ENCODE assay signal across 1 cellular context in genomic region chr1:16643001-16643411, GRCh38.
TF ChIP-seq lines count a peak whose summit lies in the region.
"Not testable (repeated sequence)": the region's sequence is repeated elsewhere in the genome, so short reads cannot be mapped to it uniquely, and the experiment has no call there.

No MANE protein-coding gene starts in this region.

TF ChIP-seq in HepG2, 621 proteins besides CTCF, POLR2A, EP300 and RAD21 (continued from another document):
- TF ChIP-seq ZC3H4 (CRISPR knock-in tag; IDR thresholded peaks at IDR 0.05; ENCODE audit: borderline replicate concordance), result 0 out of 2 replicates have a peak, but pooled peaks have one; percentile 28
- TF ChIP-seq ZBTB7A (CRISPR knock-in tag; IDR thresholded peaks at IDR 0.05), result peak; percentile 30; the same call in 1 of the 2 replicates
- 0 out of 2 replicates have a peak, but pooled peaks have one; percentile 22 for TF ChIP-seq BRD4 (CRISPR knock-in tag; IDR thresholded peaks at IDR 0.05)
- TF ChIP-seq EED (CRISPR knock-in tag; IDR thresholded peaks at IDR 0.05), result peak; percentile 82; the same call in 1 of the 2 replicates
- TF ChIP-seq, protein P1, sequence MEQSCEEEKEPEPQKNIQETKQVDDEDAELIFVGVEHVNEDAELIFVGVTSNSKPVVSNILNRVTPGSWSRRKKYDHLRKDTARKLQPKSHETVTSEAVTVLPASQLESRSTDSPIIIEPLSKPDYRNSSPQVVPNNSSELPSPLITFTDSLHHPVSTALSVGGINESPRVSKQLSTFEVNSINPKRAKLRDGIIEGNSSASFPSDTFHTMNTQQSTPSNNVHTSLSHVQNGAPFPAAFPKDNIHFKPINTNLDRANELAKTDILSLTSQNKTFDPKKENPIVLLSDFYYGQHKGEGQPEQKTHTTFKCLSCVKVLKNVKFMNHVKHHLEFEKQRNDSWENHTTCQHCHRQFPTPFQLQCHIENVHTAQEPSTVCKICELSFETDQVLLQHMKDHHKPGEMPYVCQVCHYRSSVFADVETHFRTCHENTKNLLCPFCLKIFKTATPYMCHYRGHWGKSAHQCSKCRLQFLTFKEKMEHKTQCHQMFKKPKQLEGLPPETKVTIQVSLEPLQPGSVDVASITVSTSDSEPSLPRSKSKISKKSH (CRISPR knock-in tag; IDR thresholded peaks at IDR 0.05; ENCODE audit: borderline replicate concordance), result peak; percentile 85; the same call in 1 of the 2 replicates
- TF ChIP-seq MAZ (IDR thresholded peaks at IDR 0.05; ENCODE audit: borderline replicate concordance, low read depth, low read length), result not testable (repeated sequence)
- TF ChIP-seq MAZ (CRISPR knock-in tag; IDR thresholded peaks at IDR 0.05; ENCODE audit: low read depth), result 0 out of 2 replicates have a peak, but pooled peaks have one; percentile 34
- TF ChIP-seq SRY (CRISPR knock-in tag; IDR thresholded peaks at IDR 0.05), result 0 out of 2 replicates have a peak, but pooled peaks have one; percentile 7
